20 cellular contexts compared by ENCODE assay signal in genomic region chr13:24381539-24382265, GRCh38.
DNase-seq lines count a peak whose midpoint lies in the region; ATAC-seq and TF ChIP-seq lines count a peak whose summit lies in the region.
"Had no signal": no experiment of that assay in that cellular context is flagged by ENCODE, and none has a peak within 500 bp of the region (broad histone marks: within the 10 kb centered on the region; RNA-seq: fewer than 3 reads in every experiment).

No MANE protein-coding gene starts in this region.

- H3K36me3 Mint-ChIP-seq in neural progenitor cell (no peaks in the 10 kb centered on the region), Calu3 (ENCODE audit: insufficient read depth, unreplicated experiment) (no peaks in the 10 kb centered on the region)

- no peak for ATAC-seq in HG03159 (IDR thresholded peaks at IDR 0.05; ENCODE audit: unreplicated experiment)

- intact Hi-C loops in Calu3 (cut with micrococcal nuclease; ENCODE audit: unreplicated experiment): no loop called here

- H3K4me1 ChIP-seq in neural progenitor cell: no peaks in the 10 kb centered on the region
- H3K4me1 ChIP-seq: ascending aorta, BE2C, Peyer's patch, stomach had no signal

- H3K27me3 Mint-ChIP-seq in neural progenitor cell (ENCODE audit: insufficient read depth, low read depth) (peaks cover 5% of the 10 kb centered on the region), Calu3 (ENCODE audit: unreplicated experiment) (no peaks in the 10 kb centered on the region)

- H3K27ac Mint-ChIP-seq in neural progenitor cell (no peak overlapping the region), Calu3 (ENCODE audit: unreplicated experiment) (no peak overlapping the region)
- H3K27ac Mint-ChIP-seq: dendritic cell treated with granulocyte-macrophage colony-stimulating factor and Interleukin-4, amounts not matched to agents 40 ng/mL and 50 ng/mL, for 4 days had no signal

- peak overlapping the region; percentile 68 for H2AFZ ChIP-seq in neural progenitor cell (replicated peaks)
- H2AFZ ChIP-seq: hepatocyte had no signal

- H3K9me3 Mint-ChIP-seq in neural progenitor cell: no peaks in the 10 kb centered on the region
- no peaks in the 10 kb centered on the region for H3K9me3 Mint-ChIP-seq in Calu3 (ENCODE audit: low read depth, unreplicated experiment)
- H3K9me3 Mint-ChIP-seq: dendritic cell treated with granulocyte-macrophage colony-stimulating factor and Interleukin-4, amounts not matched to agents 40 ng/mL and 50 ng/mL, for 4 days had no signal

- no peak overlapping the region for H3K4me3 ChIP-seq in cardiac fibroblast (replicated peaks in 1 of 2; ENCODE audit: low read depth in 2 of 2, low read length in 2 of 2)
- no peak overlapping the region for H3K4me3 ChIP-seq in neural progenitor cell
- H3K4me3 ChIP-seq: ascending aorta, hepatocyte, ovary, Peyer's patch, stomach had no signal

- TF ChIP-seq CTCF in cardiac fibroblast (IDR thresholded peaks at IDR 0.05; ENCODE audit: low read depth, low read length) (no peak), neural progenitor cell (IDR thresholded peaks at IDR 0.05) (no peak), Calu3 (IDR thresholded peaks at IDR 0.05; ENCODE audit: unreplicated experiment) (no peak)

- H3K4me3 Mint-ChIP-seq in neural progenitor cell: no peak overlapping the region
- no peak overlapping the region for H3K4me3 Mint-ChIP-seq in Calu3 (ENCODE audit: low read depth, unreplicated experiment)
- H3K4me3 Mint-ChIP-seq: dendritic cell treated with granulocyte-macrophage colony-stimulating factor and Interleukin-4, amounts not matched to agents 40 ng/mL and 50 ng/mL, for 4 days had no signal

- no peak overlapping the region for H3K9ac ChIP-seq in neural progenitor cell

- no peak overlapping the region for H3K27ac ChIP-seq in neural progenitor cell
- H3K27ac ChIP-seq: ascending aorta, hepatocyte, ovary, Peyer's patch, stomach had no signal

- H3K36me3 ChIP-seq in neural progenitor cell: no peaks in the 10 kb centered on the region
- H3K36me3 ChIP-seq: ascending aorta, BE2C, ovary, Peyer's patch, stomach had no signal

- no peaks in the 10 kb centered on the region for H3K9me3 ChIP-seq in neural progenitor cell (ENCODE audit: low read depth)
- H3K9me3 ChIP-seq: ascending aorta, BE2C, ovary, Peyer's patch, stomach had no signal

- H3K4me2 ChIP-seq in neural progenitor cell: no peak overlapping the region
- H3K4me2 ChIP-seq: hepatocyte had no signal

- H3K79me2 ChIP-seq in neural progenitor cell (ENCODE audit: low read depth): no peaks in the 10 kb centered on the region
- H3K79me2 ChIP-seq: hepatocyte had no signal

- no peaks in the 10 kb centered on the region for H4K20me1 ChIP-seq in neural progenitor cell (ENCODE audit: low read depth)

- H3K4me1 Mint-ChIP-seq in neural progenitor cell (no peaks in the 10 kb centered on the region), Calu3 (ENCODE audit: low read depth, unreplicated experiment) (no peaks in the 10 kb centered on the region)

- DNase-seq in AG20443 (ENCODE audit: low spot score): peak; percentile 59
- peak; percentile 66 for DNase-seq in HT1080 (ENCODE audit: low read depth)
- DNase-seq in cardiac fibroblast (ENCODE audit: low read depth in 2 of 2): peak; percentile 32 to 52
- peak; percentile 9 for DNase-seq in neural progenitor cell (ENCODE audit: low spot score)
- no peak for DNase-seq in Calu3
- no peak for DNase-seq in NOMO-1 (lab: John Stamatoyannopoulos, UW; ENCODE audit: unreplicated experiment in 2 of 2)
- no peak for DNase-seq in DMS 273 treated with DMSO at 0.1 percent for 48 hours (lab: John Stamatoyannopoulos, UW)
- DNase-seq: activated CD8-positive, alpha-beta memory T cell treated with anti-CD3 and anti-CD28 coated beads for 24 hours; activated effector memory CD4-positive, alpha-beta T cell treated with Interleukin-2 at 50 U/mL for 16 hours; BE2C; NCI-H2029; NCI-H69; ovary; Peyer's patch; stomach; SW 1271 had no signal

- H3F3A ChIP-seq in neural progenitor cell (ENCODE audit: low read depth): no peaks in the 10 kb centered on the region

- CTCF ChIA-PET in Calu3 (lab: Charles Lee): no interaction called here

- H3K27me3 ChIP-seq in neural progenitor cell: no peaks in the 10 kb centered on the region
- H3K27me3 ChIP-seq: ascending aorta, BE2C, hepatocyte, ovary, Peyer's patch, stomach had no signal

- BruUV-seq in Calu3 (replicated peaks; lab: Mats Ljungman, UMichigan): no TSS peak

Comparison
In these comparisons a context has a peak if more than half of its experiments do, and no peak if none do; other contexts are left out.
1. DNase-seq: peak in AG20443 (single experiment), HT1080 (single experiment), cardiac fibroblast (2 of 2) and neural progenitor cell (single experiment); none in Calu3 (single experiment), NOMO-1 (0 of 2) and DMS 273 treated with DMSO at 0.1 percent for 48 hours (single experiment).